30 cellular contexts compared by ENCODE assay signal in the genomic region with DNA sequence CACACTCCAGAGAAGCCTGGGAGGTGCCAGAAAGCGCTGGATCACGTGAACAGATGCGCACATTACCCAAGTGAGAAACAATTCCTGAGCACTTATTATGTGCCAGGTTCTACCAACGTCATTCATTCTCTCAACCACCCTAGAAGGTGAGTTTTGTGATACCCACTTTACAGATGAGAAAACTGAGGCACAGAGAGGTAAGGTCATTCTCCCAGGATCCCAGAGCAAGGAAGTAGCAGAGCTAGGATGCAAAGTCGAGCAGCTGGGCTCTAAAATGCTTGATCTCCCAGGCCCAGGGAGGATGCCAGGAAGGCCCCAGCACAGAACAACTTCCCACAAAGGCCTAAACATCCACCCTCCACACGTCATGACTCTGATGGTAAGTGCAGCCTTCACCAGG.
"Had no signal": no experiment of that assay in that cellular context is flagged by ENCODE, and none has a peak within 500 bp of the region (broad histone marks: within the 10 kb centered on the region; RNA-seq: fewer than 3 reads in every experiment).

No MANE protein-coding gene starts in this region.

- H3K9me3 ChIP-seq: gastrocnemius medialis, left lung, lower lobe of right lung, right atrium auricular region, testis, uterus had no signal

- FAIRE-seq: astrocyte, islet of Langerhans had no signal

- H3K36me3 Mint-ChIP-seq: WTC11 had no signal

- ATAC-seq: gastrocnemius medialis; left lung; lower lobe of right lung; naive thymus-derived CD8-positive, alpha-beta T cell; SK-N-SH treated with all-trans-retinoic acid at 6 μM for 48 hours; WTC11 had no signal

- H3K27ac ChIP-seq: brain microvascular endothelial cell, gastrocnemius medialis, left lung, lower lobe of right lung, right atrium auricular region, testis, uterus had no signal

- H3K36me3 ChIP-seq: gastrocnemius medialis, uterus had no signal

- H3K27ac Mint-ChIP-seq: activated naive CD4-positive, alpha-beta T cell treated with anti-CD3 and anti-CD28 coated beads, Interleukin-2, amount 50 U/mL, for 24 hours; dendritic cell treated with granulocyte-macrophage colony-stimulating factor and Interleukin-4, amounts not matched to agents 40 ng/mL and 50 ng/mL, for 4 days had no signal

- H3K4me1 ChIP-seq: uterus had no signal

- H3K4me3 ChIP-seq: gastrocnemius medialis, left lung, lower lobe of right lung, right atrium auricular region, testis, uterus had no signal

- DNase-seq: activated CD4-positive, alpha-beta T cell treated with anti-CD3 and anti-CD28 coated beads for 1 hour; activated CD4-positive, alpha-beta T cell treated with anti-CD3 and anti-CD28 coated beads, Interleukin-2, amount 50 U/mL, for 1 hour; activated CD8-positive, alpha-beta memory T cell treated with anti-CD3 and anti-CD28 coated beads for 24 hours; activated effector memory CD4-positive, alpha-beta T cell treated with anti-CD3 and anti-CD28 coated beads, Interleukin-2, amount 50 U/mL, for 16 hours; activated T-cell treated with anti-CD3 and anti-CD28 coated beads, Interleukin-2, amount 50 U/mL, for 48 hours; amniotic stem cell; brain microvascular endothelial cell; effector CD8-positive, alpha-beta T cell; erythroblast; gastrocnemius medialis; glutamatergic neuron; left lung; lower lobe of right lung; mesenchymal stem cell; naive thymus-derived CD8-positive, alpha-beta T cell; stimulated activated CD4-positive, alpha-beta T cell treated with anti-CD3 and anti-CD28 coated beads, Interleukin-15, amount 100 ng/mL, for 24 hours; stimulated activated CD4-positive, alpha-beta T cell treated with anti-CD3 and anti-CD28 coated beads, Interleukin-2, amount 100 ng/mL, for 24 hours; stimulated activated naive CD4-positive, alpha-beta T cell treated with Interleukin-2 at 50 U/mL for 16 hours; T-helper 2 cell; testis; trophoblast cell; uterus had no signal

- H3K9me3 Mint-ChIP-seq: activated naive CD4-positive, alpha-beta T cell treated with anti-CD3 and anti-CD28 coated beads, Interleukin-2, amount 50 U/mL, for 24 hours; dendritic cell treated with granulocyte-macrophage colony-stimulating factor and Interleukin-4, amounts not matched to agents 40 ng/mL and 50 ng/mL, for 4 days; naive thymus-derived CD8-positive, alpha-beta T cell; neural crest cell; WTC11 had no signal

- H3K4me3 Mint-ChIP-seq: activated naive CD4-positive, alpha-beta T cell treated with anti-CD3 and anti-CD28 coated beads, Interleukin-2, amount 50 U/mL, for 24 hours; dendritic cell treated with granulocyte-macrophage colony-stimulating factor and Interleukin-4, amounts not matched to agents 40 ng/mL and 50 ng/mL, for 4 days; naive thymus-derived CD8-positive, alpha-beta T cell; neural crest cell; WTC11 had no signal

- H3K27me3 ChIP-seq: brain microvascular endothelial cell, gastrocnemius medialis, right atrium auricular region, testis, uterus had no signal

- H3K27me3 Mint-ChIP-seq: activated naive CD4-positive, alpha-beta T cell treated with anti-CD3 and anti-CD28 coated beads, Interleukin-2, amount 50 U/mL, for 24 hours; dendritic cell treated with granulocyte-macrophage colony-stimulating factor and Interleukin-4, amounts not matched to agents 40 ng/mL and 50 ng/mL, for 4 days; naive thymus-derived CD8-positive, alpha-beta T cell had no signal
